In the genomic region with DNA sequence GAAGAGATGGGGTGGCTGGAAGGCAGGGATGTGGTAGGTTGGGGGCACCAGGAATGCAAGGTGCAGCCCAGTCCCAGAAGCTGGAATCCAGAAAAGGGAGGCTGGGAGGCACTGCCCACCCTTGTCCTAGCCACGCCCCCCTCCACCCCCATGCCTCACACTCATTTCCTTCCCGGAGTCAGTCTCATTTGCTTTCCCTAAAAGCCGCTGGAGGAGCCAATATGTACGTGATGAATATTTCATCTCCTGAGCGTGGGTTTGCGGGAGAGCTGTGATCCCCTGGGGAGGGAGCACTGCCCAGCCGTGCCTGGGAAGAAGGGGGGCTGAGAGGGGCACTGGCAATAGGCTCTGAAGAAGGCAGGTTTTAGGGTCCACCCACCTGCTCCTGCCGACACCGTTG, we compare ENCODE assay signal across 22 cellular contexts.
DNase-seq lines count a peak whose midpoint lies in the region; ATAC-seq, FAIRE-seq and TF ChIP-seq lines count a peak whose summit lies in the region.
"Had no signal": no experiment of that assay in that cellular context is flagged by ENCODE, and none has a peak within 500 bp of the region (broad histone marks: within the 10 kb centered on the region; RNA-seq: fewer than 3 reads in every experiment).

No MANE protein-coding gene starts in this region.

- peaks cover 41% of the 10 kb centered on the region for H3K4me1 Mint-ChIP-seq in neural progenitor cell

- no peak for TF ChIP-seq CTCF in HEK293 (tag by site-specific recombination; IDR thresholded peaks at IDR 0.05)
- no peak for TF ChIP-seq CTCF in H1 (IDR thresholded peaks at IDR 0.05; ENCODE audit: control extremely low read depth in 1 of 3, insufficient read depth in 1 of 3, low read depth in 1 of 3, low read length in 3 of 3)
- TF ChIP-seq CTCF in neural progenitor cell (IDR thresholded peaks at IDR 0.05) = no peak
- TF ChIP-seq CTCF in GM10266 (IDR thresholded peaks at IDR 0.05; ENCODE audit: control insufficient read depth, insufficient read depth, low read depth, missing control alignments) = no peak

- H2BK5ac ChIP-seq in H1 (ENCODE audit: low read depth, low read length) = no peak overlapping the region

- no peak overlapping the region for H3K9ac ChIP-seq in H1 (replicated peaks in 1 of 4; ENCODE audit: extremely low read depth in 1 of 4, low read depth in 3 of 4, low read length in 3 of 4)
- no peak overlapping the region for H3K9ac ChIP-seq in neural progenitor cell
- H3K9ac ChIP-seq: SK-N-SH had no signal

- no peak overlapping the region for H2BK120ac ChIP-seq in H1 (replicated peaks; ENCODE audit: low read depth, low read length)

- H2BK15ac ChIP-seq in H1 (ENCODE audit: low read length) = peak overlapping the region; percentile 61; the same call in 1 of the 2 replicates

- peak overlapping the region; percentile 20 to 47; a peak in 2 of 4 replicates for H3K4me2 ChIP-seq in H1 (ENCODE audit: insufficient read depth in 1 of 2, low read depth in 2 of 2, low read length in 2 of 2)
- H3K4me2 ChIP-seq in neural progenitor cell = peak overlapping the region; percentile 58
- H3K4me2 ChIP-seq: SK-N-SH had no signal

- TF ChIP-seq POLR2A in H1 (IDR thresholded peaks at IDR 0.05; ENCODE audit: control extremely low read depth in 1 of 2, low read depth in 2 of 2, low read length in 2 of 2) = no peak

- peak overlapping the region; percentile 30; the same call in 1 of the 2 replicates for H2AK5ac ChIP-seq in H1 (ENCODE audit: low read depth, low read length)

- no peak overlapping the region for H3K4ac ChIP-seq in H1 (replicated peaks; ENCODE audit: insufficient read length, low read depth, low read length)

- peaks cover 3% of the 10 kb centered on the region for H3F3A ChIP-seq in neural progenitor cell (ENCODE audit: low read depth)

- no peaks in the 10 kb centered on the region for H3K9me3 Mint-ChIP-seq in neural progenitor cell

- no peak for TF ChIP-seq EP300 in H1 (IDR thresholded peaks at IDR 0.05; ENCODE audit: borderline replicate concordance in 1 of 2, low read depth in 2 of 2, low read length in 2 of 2)

- peak overlapping the region; percentile 82; the same call in 1 of the 2 replicates for H2BK12ac ChIP-seq in H1 (ENCODE audit: low read depth, low read length)

- H3K27ac ChIP-seq in HEK293 (ENCODE audit: extremely low read depth, low read depth, low read length) (no peak overlapping the region), H1 (ENCODE audit: low read depth, low read length) (no peak overlapping the region), neural progenitor cell (no peak overlapping the region)

- H3K27ac Mint-ChIP-seq in neural progenitor cell = no peak overlapping the region

- no peak for ATAC-seq in GM21529 (IDR thresholded peaks at IDR 0.05; ENCODE audit: unreplicated experiment)
- ATAC-seq: Panc1 had no signal

- POLR2A ChIA-PET in HEK293 (lab: Yijun Ruan, JAX) = interaction anchor here (0.5 kb wide), 1 partner anchor 81 kb away, joined by 6 read pairs; no protein-coding TSS in a partner anchor
- POLR2A ChIA-PET in H1 (lab: Charles Lee; ENCODE audit: partially characterized antibody) = interaction anchor here (1.0 to 1.2 kb wide), 2 partner anchors 24 to 57 kb away, joined by 3 to 4 read pairs; no protein-coding TSS in a partner anchor

- no peaks in the 10 kb centered on the region for H3K79me2 ChIP-seq in H1 (ENCODE audit: control insufficient read depth in 1 of 2, insufficient read depth in 2 of 2, low read length in 2 of 2)
- no peaks in the 10 kb centered on the region for H3K79me2 ChIP-seq in neural progenitor cell (ENCODE audit: low read depth)

- FAIRE-seq in H1 (lab: Jason Lieb, UNC) = no peak
- FAIRE-seq: G401.6, GM12892, GM19239 had no signal

- H3K36me3 Mint-ChIP-seq in neural progenitor cell = no peaks in the 10 kb centered on the region

- H3K56ac ChIP-seq in H1 (replicated peaks; ENCODE audit: insufficient read length, low read depth, low read length) = no peak overlapping the region

- H3K36me3 ChIP-seq in HEK293 (ENCODE audit: control insufficient read depth in 2 of 2, insufficient read depth in 1 of 2, low read length in 2 of 2) (no peaks in the 10 kb centered on the region), H1 (ENCODE audit: control insufficient read depth in 2 of 4, insufficient read depth in 4 of 4, low read length in 3 of 4) (no peaks in the 10 kb centered on the region), neural progenitor cell (no peaks in the 10 kb centered on the region)

- H3K23me2 ChIP-seq in H1 (ENCODE audit: low read depth, low read length) = peaks cover 9% of the 10 kb centered on the region; the same call in 1 of the 2 replicates

- CTCF ChIA-PET in HEK293 (lab: Yijun Ruan, JAX) = no interaction called here
- CTCF ChIA-PET in H1 (lab: Charles Lee; ENCODE audit: partially characterized antibody) = interaction anchor here (0.5 to 2.8 kb wide), 7 partner anchors 12 to 210 kb away, joined by 3 to 9 read pairs (median 5); no protein-coding TSS in a partner anchor

- peak overlapping the region; percentile 88 for H2BK20ac ChIP-seq in H1 (ENCODE audit: low read length)

- H2AFZ ChIP-seq in H1 (ENCODE audit: low read length) (no peak overlapping the region), neural progenitor cell (replicated peaks) (peak overlapping the region; percentile 58)

- H3K14ac ChIP-seq in H1 (ENCODE audit: insufficient read length) = no peak overlapping the region

- no peak overlapping the region for H4K8ac ChIP-seq in H1 (ENCODE audit: extremely low read depth, insufficient read depth, low read length)

- H3K9me3 ChIP-seq in HEK293 (ENCODE audit: control insufficient read depth, insufficient read depth, low read depth, low read length) (no peaks in the 10 kb centered on the region), H1 (ENCODE audit: insufficient read depth in 2 of 2, low read depth in 1 of 2, low read length in 1 of 2) (no peaks in the 10 kb centered on the region), neural progenitor cell (ENCODE audit: low read depth) (no peaks in the 10 kb centered on the region)
- H3K9me3 ChIP-seq: SK-N-SH had no signal

- no peak overlapping the region for H3K4me3 ChIP-seq in HEK293 (ENCODE audit: low read depth, low read length)
- H3K4me3 ChIP-seq in H1 (ENCODE audit: extremely low read depth in 1 of 4, insufficient read depth in 2 of 4, low read depth in 3 of 4, low read length in 4 of 4) = no peak overlapping the region; a peak in 1 of 8 replicates
- no peak overlapping the region for H3K4me3 ChIP-seq in neural progenitor cell

- DNase-seq in NCI-H1436 (lab: John Stamatoyannopoulos, UW) = peak; percentile 18
- no peak for DNase-seq in NCI-H1436 treated with DMSO at 0.1 percent for 48 hours (lab: John Stamatoyannopoulos, UW)
- DNase-seq in H1 (ENCODE audit: low read depth in 1 of 2, low spot score in 2 of 2) = no peak
- peak; percentile 27 for DNase-seq in neural progenitor cell (ENCODE audit: low spot score)
- no peak for DNase-seq in SW480 (ENCODE audit: low spot score)
- DNase-seq in GM10266 (ENCODE audit: extremely low spot score) = no peak
- DNase-seq: 8988T, C1 segment of cervical spinal cord, GOT3, MV-4-11, NCI-H146, NCI-H2081 treated with DMSO at 0.1 percent for 48 hours, NCI-H345, NCI-H774, Right ventricle myocardium superior, SK-N-SH had no signal

- 0 out of 2 replicates have a peak, but pooled peaks cover 2% of the 10 kb centered on the region for H3K79me1 ChIP-seq in H1 (ENCODE audit: low read depth, low read length)

- peaks cover 4 to 20% (median 15%) of the 10 kb centered on the region in 4 experiments for H3K27me3 ChIP-seq in H1 (replicated peaks in 1 of 4; ENCODE audit: control insufficient read depth in 3 of 4, extremely low read depth in 1 of 4, insufficient read depth in 3 of 4, low read length in 3 of 4)
- peaks cover 54% of the 10 kb centered on the region for H3K27me3 ChIP-seq in neural progenitor cell

- no peak overlapping the region for H3K4me3 Mint-ChIP-seq in neural progenitor cell

- H4K91ac ChIP-seq in H1 (replicated peaks; ENCODE audit: insufficient read length, low read length) = no peak overlapping the region

- H4K20me1 ChIP-seq in H1 (replicated peaks in 1 of 2; ENCODE audit: control insufficient read depth in 1 of 2, insufficient read depth in 2 of 2, low read length in 2 of 2) (peaks cover 0 to 2% of the 10 kb centered on the region in 2 experiments), neural progenitor cell (ENCODE audit: low read depth) (no peaks in the 10 kb centered on the region)

- H3K27me3 Mint-ChIP-seq in neural progenitor cell (ENCODE audit: insufficient read depth, low read depth) = peaks cover 37% of the 10 kb centered on the region

- no peak overlapping the region for H3K23ac ChIP-seq in H1 (ENCODE audit: insufficient read length)

- no peak overlapping the region for H4K5ac ChIP-seq in H1 (ENCODE audit: insufficient read length, low read depth, low read length)

- H3K18ac ChIP-seq in H1 (ENCODE audit: extremely low read depth, low read length) = peak overlapping the region; percentile 36

- WGBS in H1 (ENCODE audit: extremely low coverage in 1 of 2, insufficient coverage in 1 of 2, insufficient read length in 1 of 2, insufficient replicate concordance in 2 of 2, low coverage in 1 of 2, low lambda C conversion rate in 2 of 2, missing lambda C conversion rate in 1 of 2), 2 experiments = 29% methylated on average over 6 of the region's 9 CpGs; no CpG with 5 or more reads in 1 of the 2 experiments

- TF ChIP-seq RAD21 in H1 (IDR thresholded peaks at IDR 0.05 in 1 of 2, conservative IDR thresholded peaks at IDR 0.05 in 1 of 2; ENCODE audit: low read depth in 2 of 2, low read length in 2 of 2) = no peak

- H3K4me1 ChIP-seq in HEK293 (ENCODE audit: control insufficient read depth, insufficient read depth, low read length) = 0 out of 2 replicates have a peak, but pooled peaks cover 3% of the 10 kb centered on the region
- peaks cover 3 to 38% (median 21%) of the 10 kb centered on the region in 4 experiments for H3K4me1 ChIP-seq in H1 (replicated peaks in 1 of 4; ENCODE audit: control insufficient read depth in 3 of 4, insufficient read depth in 4 of 4, low read length in 3 of 4)
- peaks cover 26% of the 10 kb centered on the region for H3K4me1 ChIP-seq in neural progenitor cell

TF ChIP-seq in HEK293, 187 proteins besides CTCF, POLR2A, EP300 and RAD21 (continues in another document):
- TF ChIP-seq MEIS1 (CRISPR knock-in tag; IDR thresholded peaks at IDR 0.05; ENCODE audit: borderline replicate concordance) (no peak), KLF9 (tag by site-specific recombination; IDR thresholded peaks at IDR 0.05; ENCODE audit: low read depth) (peak; percentile 65), EGR2 (tag by site-specific recombination; IDR thresholded peaks at IDR 0.05; ENCODE audit: low read depth) (peak; percentile 66; the same call in 1 of the 2 replicates), ZFHX2 (tag by site-specific recombination; conservative IDR thresholded peaks at IDR 0.05) (peak; percentile 63)

TF ChIP-seq in H1, 55 proteins besides CTCF, POLR2A, EP300 and RAD21:
- no peak for TF ChIP-seq RNF2 (IDR thresholded peaks at IDR 0.05; ENCODE audit: borderline replicate concordance, low read depth, low read length, missing control alignments, poor library complexity, severe bottlenecking)
- TF ChIP-seq ASH2L (IDR thresholded peaks at IDR 0.05; ENCODE audit: low read length) = peak; percentile 8

Comparison
In these comparisons a context has a peak if more than half of its experiments do, and no peak if none do; other contexts are left out.
1. DNase-seq: peak in NCI-H1436 (single experiment) and neural progenitor cell (single experiment); none in NCI-H1436 treated with DMSO at 0.1 percent for 48 hours (single experiment), H1 (0 of 2), SW480 (single experiment) and GM10266 (single experiment).